ENCODE assay signal across 14 cellular contexts in the genomic region with DNA sequence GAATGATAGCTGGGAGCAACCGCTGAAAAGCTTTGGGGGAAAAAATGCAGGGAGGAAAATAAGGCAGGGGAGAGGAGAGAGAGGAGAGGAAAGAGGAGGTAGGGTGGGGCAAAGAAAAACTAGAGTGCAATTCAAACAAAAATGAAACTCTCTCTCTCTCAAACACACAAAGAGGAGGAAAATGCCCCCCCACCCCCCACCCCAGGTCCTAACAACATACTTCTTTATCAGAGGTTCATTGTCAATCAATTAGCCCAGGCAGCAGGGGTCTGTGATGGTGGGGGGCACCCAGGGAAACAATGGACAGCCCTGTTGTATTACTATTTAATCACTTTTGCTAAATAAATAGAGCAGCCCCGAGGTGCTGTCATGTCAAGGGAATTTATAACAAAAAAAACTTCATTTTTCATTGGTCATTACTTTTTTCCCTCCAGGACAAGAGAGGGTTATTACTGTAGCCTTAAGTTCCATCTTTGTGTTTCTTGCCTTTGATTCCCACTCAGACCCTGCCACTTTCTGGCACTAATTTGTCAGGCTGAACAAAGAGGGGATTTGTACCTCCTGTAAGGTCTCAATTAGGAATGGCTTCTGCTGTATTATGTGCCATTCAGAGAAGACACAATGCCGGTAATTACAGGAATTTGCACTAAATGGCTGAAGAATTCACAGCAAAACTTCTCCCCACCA. TPM values are rescaled to one million over a fixed set of nuclear protein-coding genes. Genes with fewer than 3 reads are reported as not detected.
DNase-seq lines count a peak whose midpoint lies in the region; ATAC-seq and TF ChIP-seq lines count a peak whose summit lies in the region.
"Had no signal": no experiment of that assay in that cellular context is flagged by ENCODE, and none has a peak within 500 bp of the region (broad histone marks: within the 10 kb centered on the region; RNA-seq: fewer than 3 reads in every experiment).

No MANE protein-coding gene starts in this region.

- H3K36me3 Mint-ChIP-seq in osteocyte (ENCODE audit: unreplicated experiment) = peaks cover 2% of the 10 kb centered on the region

- WGBS in hepatocyte (ENCODE audit: low lambda C conversion rate, missing lambda C conversion rate) = 13% methylated on average over 3 of the region's 3 CpGs

- H3K9me2 ChIP-seq in hepatocyte (replicated peaks; ENCODE audit: insufficient read depth) (no peaks in the 10 kb centered on the region), MM.1S (replicated peaks; ENCODE audit: insufficient read depth, low read length) (no peaks in the 10 kb centered on the region)
- H3K9me2 ChIP-seq: SK-N-SH had no signal

- peaks cover 26% of the 10 kb centered on the region for H3K79me2 ChIP-seq in hepatocyte
- H3K79me2 ChIP-seq in MM.1S (ENCODE audit: low read length) = no peaks in the 10 kb centered on the region

- H3K27me3 ChIP-seq in HAP-1 (ENCODE audit: low read depth) = no peaks in the 10 kb centered on the region
- no peaks in the 10 kb centered on the region for H3K27me3 ChIP-seq in hepatocyte
- H3K27me3 ChIP-seq in MM.1S (replicated peaks; ENCODE audit: insufficient read depth, low read length) = no peaks in the 10 kb centered on the region
- H3K27me3 ChIP-seq: sigmoid colon had no signal

- H3K9ac ChIP-seq in MM.1S (ENCODE audit: low read length) = no peak overlapping the region
- H3K9ac ChIP-seq: SK-N-SH had no signal

- H3K4me2 ChIP-seq in hepatocyte (peak overlapping the region; percentile 53), MM.1S (ENCODE audit: low read depth, low read length) (no peak overlapping the region)
- H3K4me2 ChIP-seq: SK-N-SH had no signal

- peak overlapping the region; percentile 5 for H3K27ac Mint-ChIP-seq in osteocyte (ENCODE audit: unreplicated experiment)
- H3K27ac Mint-ChIP-seq: CD4-positive, alpha-beta T cell had no signal

- peaks cover 10% of the 10 kb centered on the region; the same call in 1 of the 2 replicates for H3F3A ChIP-seq in MM.1S (ENCODE audit: insufficient read depth, low read length)

- TF ChIP-seq CTCF in hepatocyte (IDR thresholded peaks at IDR 0.05; ENCODE audit: poor library complexity) = no peak
- TF ChIP-seq CTCF in osteocyte (IDR thresholded peaks at IDR 0.05) = no peak
- TF ChIP-seq CTCF in MM.1S (IDR thresholded peaks at IDR 0.05; ENCODE audit: low read length) = no peak

- H3K4me1 ChIP-seq in HAP-1 (peaks cover 34% of the 10 kb centered on the region), hepatocyte (ENCODE audit: insufficient read depth) (peaks cover 16% of the 10 kb centered on the region), MM.1S (ENCODE audit: low read length) (peaks cover 21% of the 10 kb centered on the region)

- H3K27me3 Mint-ChIP-seq in osteocyte (ENCODE audit: unreplicated experiment) = no peaks in the 10 kb centered on the region
- H3K27me3 Mint-ChIP-seq: CD4-positive, alpha-beta T cell had no signal

- H3K9me3 ChIP-seq in HAP-1 = no peaks in the 10 kb centered on the region
- H3K9me3 ChIP-seq in hepatocyte (ENCODE audit: low read depth) = no peaks in the 10 kb centered on the region
- H3K9me3 ChIP-seq in MM.1S (replicated peaks; ENCODE audit: insufficient read depth, low read length) = no peaks in the 10 kb centered on the region
- H3K9me3 ChIP-seq: sigmoid colon, SK-N-SH had no signal

- no peak overlapping the region for H2AFZ ChIP-seq in hepatocyte
- H2AFZ ChIP-seq in MM.1S (ENCODE audit: low read length) = no peak overlapping the region

- peaks cover 22% of the 10 kb centered on the region for H3K4me1 Mint-ChIP-seq in osteocyte (ENCODE audit: unreplicated experiment)

- H3K9me3 Mint-ChIP-seq in osteocyte (ENCODE audit: unreplicated experiment) = no peaks in the 10 kb centered on the region
- H3K9me3 Mint-ChIP-seq: CD4-positive, alpha-beta T cell had no signal

- H4K20me1 ChIP-seq in hepatocyte (ENCODE audit: insufficient read depth, poor library complexity, severe bottlenecking) = no peaks in the 10 kb centered on the region
- H4K20me1 ChIP-seq in MM.1S (ENCODE audit: insufficient read depth, low read length) = no peaks in the 10 kb centered on the region

- in situ Hi-C loops in HAP-1 (cut with MboI; ENCODE audit: low sequenced_read_pairs) = loop anchor here (10.0 kb wide), 1 partner anchor 225 kb away; no protein-coding TSS in a partner anchor

- DNase-seq in HAP-1 (ENCODE audit: low spot score in 2 of 2) = peak; percentile 88 to 100
- peak; percentile 92 for DNase-seq in NCI-H69 (lab: John Stamatoyannopoulos, UW)
- no peak for DNase-seq in hepatocyte (ENCODE audit: low spot score)
- DNase-seq in osteocyte (ENCODE audit: extremely low spot score, unreplicated experiment) = no peak
- no peak for DNase-seq in MM.1S
- DNase-seq: activated naive CD4-positive, alpha-beta T cell treated with anti-CD3 and anti-CD28 coated beads, Interleukin-2, amount 50 U/mL, for 16 hours; CD4-positive, alpha-beta T cell; GDM1; NCI-H2107; sigmoid colon; SK-N-SH; stimulated activated naive CD8-positive, alpha-beta T cell treated with anti-CD3 and anti-CD28 coated beads, Interleukin-15, Interleukin-2, amounts not matched to agents 100 U/mL and 50 U/mL, for 24 hours had no signal

- H3K4me3 ChIP-seq in HAP-1 (peak overlapping the region; percentile 1; the same call in 1 of the 2 replicates), hepatocyte (no peak overlapping the region), MM.1S (ENCODE audit: low read length) (no peak overlapping the region)
- H3K4me3 ChIP-seq: sigmoid colon had no signal

- H3K4me3 Mint-ChIP-seq in osteocyte (ENCODE audit: unreplicated experiment) = no peak overlapping the region
- H3K4me3 Mint-ChIP-seq: CD4-positive, alpha-beta T cell had no signal

- ATAC-seq in HG03571 (IDR thresholded peaks at IDR 0.05; ENCODE audit: unreplicated experiment) (no peak), HG03469 (IDR thresholded peaks at IDR 0.05; ENCODE audit: unreplicated experiment) (no peak)
- ATAC-seq: stimulated activated naive CD8-positive, alpha-beta T cell treated with anti-CD3 and anti-CD28 coated beads, Interleukin-15, Interleukin-2, amounts not matched to agents 100 U/mL and 50 U/mL, for 24 hours had no signal

- H3K27ac ChIP-seq in hepatocyte = peak overlapping the region; percentile 39
- H3K27ac ChIP-seq in MM.1S (ENCODE audit: low read length) = no peak overlapping the region

- H3K36me3 ChIP-seq in HAP-1 (replicated peaks) = no peaks in the 10 kb centered on the region
- H3K36me3 ChIP-seq in hepatocyte (replicated peaks; ENCODE audit: insufficient read depth, low read depth) = no peaks in the 10 kb centered on the region
- no peaks in the 10 kb centered on the region for H3K36me3 ChIP-seq in MM.1S (replicated peaks; ENCODE audit: insufficient read depth, low read length)
- H3K36me3 ChIP-seq: sigmoid colon had no signal

RNA-seq across cellular contexts. Expression of a gene that starts 55.0 kb away (rescaled TPM):
- 11.1 and 14.3 TPM in 2 replicates for total RNA-seq in hepatocyte
- polyA plus RNA-seq in hepatocyte = 4.2 and 7.2 TPM in 2 replicates
- 12.5 TPM in 2 replicates for total RNA-seq in osteocyte

Comparison
In these comparisons a context has a peak if more than half of its experiments do, and no peak if none do; other contexts are left out.
1. DNase-seq: peak in HAP-1 (2 of 2) and NCI-H69 (single experiment); none in hepatocyte (single experiment), osteocyte (single experiment) and MM.1S (single experiment).